In the genomic region with DNA sequence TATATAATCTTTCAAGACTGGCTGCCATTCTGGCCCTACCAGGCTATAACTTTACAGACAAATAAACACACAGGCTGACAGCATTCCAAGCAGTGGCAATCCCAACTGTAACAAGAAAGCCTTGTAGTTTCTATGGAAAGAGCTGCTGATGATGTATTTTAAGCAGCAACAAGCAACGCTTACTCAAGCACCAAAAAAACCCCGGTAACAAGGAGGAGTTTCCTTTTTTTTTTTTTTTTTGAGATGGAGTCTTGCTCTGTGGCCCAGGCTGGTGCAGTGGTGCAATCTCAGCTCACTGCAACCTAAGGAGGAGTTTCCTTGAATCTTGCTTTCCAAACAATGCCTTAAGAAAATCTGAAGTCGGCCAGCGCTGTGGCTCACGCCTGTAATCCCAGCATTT, we compare ENCODE assay signal across 15 cellular contexts. TPM values are rescaled to one million over a fixed set of nuclear protein-coding genes. Genes with fewer than 3 reads are reported as not detected.
DNase-seq lines count a peak whose midpoint lies in the region; ATAC-seq and TF ChIP-seq lines count a peak whose summit lies in the region.
"Had no signal": no experiment of that assay in that cellular context is flagged by ENCODE, and none has a peak within 500 bp of the region (broad histone marks: within the 10 kb centered on the region; RNA-seq: fewer than 3 reads in every experiment).

No MANE protein-coding gene starts in this region.

- H3K9me3 ChIP-seq in SK-N-MC (ENCODE audit: low read depth, low read length): no peaks in the 10 kb centered on the region

- H3K27ac ChIP-seq in SK-N-MC: peak overlapping the region; percentile 27; the same call in 1 of the 2 replicates
- H3K27ac ChIP-seq: coronary artery had no signal

- TF ChIP-seq CTCF in AG09309 (IDR thresholded peaks at IDR 0.05; ENCODE audit: control insufficient read depth, insufficient read depth, low read depth, low read length, missing control alignments) (no peak), omental fat pad (IDR thresholded peaks at IDR 0.05) (no peak)

- H3K4me3 ChIP-seq in AG09309 (ENCODE audit: control insufficient read depth, low read depth, low read length): no peak overlapping the region
- H3K4me3 ChIP-seq in SK-N-MC: no peak overlapping the region
- H3K4me3 ChIP-seq: coronary artery had no signal

- H3K9ac ChIP-seq in SK-N-MC (ENCODE audit: insufficient read length): no peak overlapping the region

- peaks cover 28% of the 10 kb centered on the region for H3K36me3 ChIP-seq in SK-N-MC (ENCODE audit: insufficient read depth, low read length)

- peak; percentile 58 for DNase-seq in AG09309 (ENCODE audit: low read depth)
- no peak for DNase-seq in SK-N-MC (ENCODE audit: low read depth, low spot score)
- peak; percentile 85 for DNase-seq in fibroblast of peridontal ligament (ENCODE audit: extremely low read depth)
- no peak for DNase-seq in omental fat pad (ENCODE audit: low spot score)
- no peak for DNase-seq in NCI-H2196 (lab: John Stamatoyannopoulos, UW; ENCODE audit: unreplicated experiment)
- DNase-seq in GM19238 (ENCODE audit: insufficient read length, low spot score): no peak
- DNase-seq: activated CD4-positive, alpha-beta T cell treated with anti-CD3 and anti-CD28 coated beads for 1 hour; activated effector memory CD4-positive, alpha-beta T cell treated with anti-CD3 and anti-CD28 coated beads, Interleukin-2, amount 50 U/mL, for 16 hours; CD4-positive, CD25-positive, alpha-beta regulatory T cell; naive B cell; NCI-H1930; NK-92 treated with Interleukin-12 subunit alpha and Interleukin-12 subunit beta, amount 100 ng/mL, for 24 hours had no signal

- ATAC-seq in omental fat pad (ENCODE audit: low FRiP score) (peak; percentile 25), GM19328 (IDR thresholded peaks at IDR 0.05; ENCODE audit: unreplicated experiment) (no peak), HG03159 (IDR thresholded peaks at IDR 0.05; ENCODE audit: unreplicated experiment) (no peak)

RNA-seq across cellular contexts. Expression of a gene that starts 23.1 kb away (rescaled TPM):
- 10 to 100 TPM; 24.6 to 52.9 (median 47.4) TPM for total RNA-seq in omental fat pad

RNA-seq across cellular contexts. Expression of a gene that starts 27.2 kb away (rescaled TPM):
- total RNA-seq in omental fat pad: 10 to 100 TPM; 30.1 to 58.3 (median 39.0) TPM

RNA-seq across cellular contexts. Expression of a gene that starts 28.6 kb away (rescaled TPM):
- 10 to 100 TPM; 17.3 to 37.0 (median 26.8) TPM for total RNA-seq in omental fat pad

RNA-seq across cellular contexts. Expression of a gene that starts 38.9 kb away (rescaled TPM):
- total RNA-seq in omental fat pad: 1 to 10 TPM in 1 of 4 donors, under 1 TPM in 3; 0.37 to 1.6 (median 0.77) TPM

Comparison
In these comparisons a context has a peak if more than half of its experiments do, and no peak if none do; other contexts are left out.
1. DNase-seq: peak in AG09309 (single experiment) and fibroblast of peridontal ligament (single experiment); none in SK-N-MC (single experiment), omental fat pad (single experiment), NCI-H2196 (single experiment) and GM19238 (single experiment).